ENCODE assay signal across 8 cellular contexts in genomic region chr7:24896031-24896433, GRCh38.
DNase-seq lines count a peak whose midpoint lies in the region; ATAC-seq and TF ChIP-seq lines count a peak whose summit lies in the region.

No MANE protein-coding gene starts in this region.

- POLR2A ChIA-PET in naive thymus-derived CD8-positive, alpha-beta T cell (lab: Charles Lee), result interaction anchor here (0.7 to 1.8 kb wide), 2 partner anchors 12 to 17 kb away, joined by 3 to 4 read pairs; no protein-coding TSS in a partner anchor

- no peak overlapping the region for H3K4me3 Mint-ChIP-seq in naive thymus-derived CD8-positive, alpha-beta T cell

- no peak overlapping the region for H3K27ac ChIP-seq in body of pancreas

- no peaks in the 10 kb centered on the region for H3K36me3 ChIP-seq in body of pancreas (replicated peaks in 1 of 2; ENCODE audit: insufficient read depth in 1 of 2, low read depth in 2 of 2)

- TF ChIP-seq CTCF in body of pancreas (IDR thresholded peaks at IDR 0.05), result no peak

- intact Hi-C loops in Right ventricle myocardium inferior (cut with DNase I), result loop anchor here (5.0 kb wide), 1 partner anchor 176 kb away; no protein-coding TSS in a partner anchor
- intact Hi-C loops in body of pancreas (cut with DNase I), result no loop called here

- H3K27ac Mint-ChIP-seq in naive thymus-derived CD8-positive, alpha-beta T cell, result peak overlapping the region in 6 of 10 donors; percentile 7 to 60 (median 29)

- peaks cover 0 to 10% (median 9%) of the 10 kb centered on the region in 3 donors for H3K36me3 Mint-ChIP-seq in naive thymus-derived CD8-positive, alpha-beta T cell

- DNase-seq in Jurkat, Clone E6-1 (ENCODE audit: low read depth, low spot score), result peak; percentile 92
- DNase-seq in naive thymus-derived CD8-positive, alpha-beta T cell, result peak in 2 of 10 donors; percentile 9
- DNase-seq in Right ventricle myocardium inferior (ENCODE audit: missing footprints), result no peak
- no peak for DNase-seq in body of pancreas
- no peak for DNase-seq in dermis blood vessel endothelial cell

- TF ChIP-seq POLR2A in body of pancreas (IDR thresholded peaks at IDR 0.05), result no peak

- H3K27me3 Mint-ChIP-seq in naive thymus-derived CD8-positive, alpha-beta T cell, result no peaks in the 10 kb centered on the region

- 64 to 79% methylated on average over 4 of the region's 4 CpGs for WGBS in body of pancreas, 2 donors

- H3K27me3 ChIP-seq in body of pancreas, result no peaks in the 10 kb centered on the region

- no peaks in the 10 kb centered on the region for H3K9me3 ChIP-seq in body of pancreas

- H3K9me3 Mint-ChIP-seq in naive thymus-derived CD8-positive, alpha-beta T cell, result no peaks in the 10 kb centered on the region

- H3K4me1 ChIP-seq in body of pancreas, result no peaks in the 10 kb centered on the region

- H3K4me3 ChIP-seq in Jurkat, Clone E6-1 (ENCODE audit: low read length), result no peak overlapping the region
- no peak overlapping the region for H3K4me3 ChIP-seq in body of pancreas

- H3K4me1 Mint-ChIP-seq in naive thymus-derived CD8-positive, alpha-beta T cell, result peaks cover 19 to 56% (median 31%) of the 10 kb centered on the region in 4 donors

- ATAC-seq in GM18858 (IDR thresholded peaks at IDR 0.05; ENCODE audit: unreplicated experiment) (peak; percentile 41), GM21825 (IDR thresholded peaks at IDR 0.05; ENCODE audit: unreplicated experiment) (peak; percentile 55), Right ventricle myocardium inferior (no peak), body of pancreas (no peak), HG03571 (IDR thresholded peaks at IDR 0.05; ENCODE audit: unreplicated experiment) (no peak)
- peak in 1 of 2 donors; percentile 56 for ATAC-seq in naive thymus-derived CD8-positive, alpha-beta T cell

Comparison
In these comparisons a context has a peak if more than half of its experiments do, and no peak if none do; other contexts are left out.
1. ATAC-seq: peak in GM18858 (single experiment) and GM21825 (single experiment); none in Right ventricle myocardium inferior (single experiment), body of pancreas (single experiment) and HG03571 (single experiment).